15 cellular contexts compared by ENCODE assay signal in genomic region chr15:42805266-42805665, GRCh38.
DNase-seq lines count a peak whose midpoint lies in the region; ATAC-seq and TF ChIP-seq lines count a peak whose summit lies in the region.
"Had no signal": no experiment of that assay in that cellular context is flagged by ENCODE, and none has a peak within 500 bp of the region (broad histone marks: within the 10 kb centered on the region; RNA-seq: fewer than 3 reads in every experiment).

No MANE protein-coding gene starts in this region.

- no peak overlapping the region for H3K4me3 ChIP-seq in WERI-Rb-1 (ENCODE audit: low read depth, low read length)
- H3K4me3 ChIP-seq: HAP-1 had no signal

- no peak for DNase-seq in WERI-Rb-1
- DNase-seq in glutamatergic neuron = no peak
- DNase-seq in progenitor cell of endocrine pancreas (ENCODE audit: low spot score, unreplicated experiment) = no peak
- no peak for DNase-seq in NCI-H1048 (lab: John Stamatoyannopoulos, UW)
- DNase-seq in activated effector memory CD4-positive, alpha-beta T cell treated with Interleukin-2 at 50 U/mL for 16 hours = no peak
- no peak for DNase-seq in natural killer cell
- DNase-seq: C1 segment of cervical spinal cord; Calu3; CD4-positive, alpha-beta memory T cell; COR-L47; DMS53; DMS79 treated with DMSO at 0.1 percent for 48 hours; GF-D8; GOT3 had no signal

- H3K4me1 Mint-ChIP-seq in glutamatergic neuron (ENCODE audit: low read depth, unreplicated experiment) (peaks cover 9% of the 10 kb centered on the region), progenitor cell of endocrine pancreas (ENCODE audit: low read depth) (peaks cover 3% of the 10 kb centered on the region), natural killer cell (no peaks in the 10 kb centered on the region)
- H3K4me1 Mint-ChIP-seq: CD4-positive, alpha-beta memory T cell had no signal

- 0 out of 2 replicates have a peak overlapping the region, but pooled peaks have one; percentile 26 for H3K27ac ChIP-seq in WERI-Rb-1

- H3K36me3 ChIP-seq in WERI-Rb-1 = no peaks in the 10 kb centered on the region
- H3K36me3 ChIP-seq: HAP-1 had no signal

- H3K36me3 Mint-ChIP-seq in glutamatergic neuron (ENCODE audit: unreplicated experiment) = peaks cover 10% of the 10 kb centered on the region
- H3K36me3 Mint-ChIP-seq in progenitor cell of endocrine pancreas (ENCODE audit: insufficient read depth) = peaks cover 8% of the 10 kb centered on the region
- H3K36me3 Mint-ChIP-seq in natural killer cell = peaks cover 3% of the 10 kb centered on the region

- H3K27ac Mint-ChIP-seq in glutamatergic neuron (ENCODE audit: unreplicated experiment) = peak overlapping the region; percentile 31
- peak overlapping the region; percentile 32 for H3K27ac Mint-ChIP-seq in progenitor cell of endocrine pancreas
- H3K27ac Mint-ChIP-seq in natural killer cell = no peak overlapping the region
- H3K27ac Mint-ChIP-seq: CD4-positive, alpha-beta memory T cell had no signal

- H3K9me3 ChIP-seq in WERI-Rb-1 (ENCODE audit: severe bottlenecking) = no peaks in the 10 kb centered on the region
- H3K9me3 ChIP-seq: HAP-1 had no signal

- no peak for ATAC-seq in natural killer cell

- intact Hi-C loops in natural killer cell (cut with micrococcal nuclease) = no loop called here

- TF ChIP-seq CTCF in WERI-Rb-1 (IDR thresholded peaks at IDR 0.05; ENCODE audit: low read depth, low read length) (no peak), glutamatergic neuron (IDR thresholded peaks at IDR 0.05; ENCODE audit: partially characterized antibody, unreplicated experiment) (no peak), progenitor cell of endocrine pancreas (IDR thresholded peaks at IDR 0.05; ENCODE audit: unreplicated experiment) (no peak), natural killer cell (IDR thresholded peaks at IDR 0.05) (no peak)

- H3K4me3 Mint-ChIP-seq in glutamatergic neuron (ENCODE audit: unreplicated experiment) (no peak overlapping the region), progenitor cell of endocrine pancreas (ENCODE audit: low read depth) (no peak overlapping the region), natural killer cell (no peak overlapping the region)
- H3K4me3 Mint-ChIP-seq: CD4-positive, alpha-beta memory T cell had no signal

- H3K9me3 Mint-ChIP-seq in glutamatergic neuron (ENCODE audit: unreplicated experiment) = peaks cover 4% of the 10 kb centered on the region
- no peaks in the 10 kb centered on the region for H3K9me3 Mint-ChIP-seq in progenitor cell of endocrine pancreas (ENCODE audit: low read depth)
- no peaks in the 10 kb centered on the region for H3K9me3 Mint-ChIP-seq in natural killer cell

- no peaks in the 10 kb centered on the region for H3K27me3 ChIP-seq in WERI-Rb-1 (ENCODE audit: insufficient read depth, low read depth, severe bottlenecking)

- H3K27me3 Mint-ChIP-seq in glutamatergic neuron (ENCODE audit: unreplicated experiment) = peaks cover 2% of the 10 kb centered on the region
- no peaks in the 10 kb centered on the region for H3K27me3 Mint-ChIP-seq in progenitor cell of endocrine pancreas
- no peaks in the 10 kb centered on the region for H3K27me3 Mint-ChIP-seq in natural killer cell (ENCODE audit: low read depth in 2 of 2)
- H3K27me3 Mint-ChIP-seq: CD4-positive, alpha-beta memory T cell had no signal

Comparison
In these comparisons a context has a peak if more than half of its experiments do, and no peak if none do; other contexts are left out.
1. H3K27ac Mint-ChIP-seq: peak in glutamatergic neuron (single experiment) and progenitor cell of endocrine pancreas (single experiment); none in natural killer cell (0 of 2).